In the genomic region with DNA sequence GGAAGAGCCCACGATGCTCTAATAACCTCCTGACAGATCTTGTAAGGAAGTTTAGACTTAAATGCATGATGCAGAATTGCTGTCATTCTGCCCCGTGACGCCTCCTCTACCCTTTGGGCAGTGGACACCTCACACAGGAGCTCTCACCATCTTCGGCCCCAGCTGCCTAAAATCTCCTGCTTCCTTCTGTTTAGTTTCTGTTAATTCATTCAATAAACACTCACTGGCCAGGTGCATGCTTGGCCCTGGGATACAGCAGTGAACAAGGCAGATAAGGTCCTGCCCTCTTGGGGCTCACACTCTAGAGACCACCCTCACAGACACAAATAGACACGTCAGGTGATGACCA, we compare ENCODE assay signal across 15 cellular contexts.
"Had no signal": no experiment of that assay in that cellular context is flagged by ENCODE, and none has a peak within 500 bp of the region (broad histone marks: within the 10 kb centered on the region; RNA-seq: fewer than 3 reads in every experiment).

No MANE protein-coding gene starts in this region.

- H3K4me3 Mint-ChIP-seq: central memory CD8-positive, alpha-beta T cell; immature natural killer cell; naive thymus-derived CD8-positive, alpha-beta T cell; neural crest cell; type B pancreatic cell had no signal

- H3K9me3 ChIP-seq: mucosa of descending colon, pancreas, prostate gland, right lobe of liver, suprapubic skin, thyroid gland had no signal

- H3K36me3 ChIP-seq: pancreas, prostate gland, right lobe of liver, suprapubic skin, thyroid gland had no signal

- H3K9me3 Mint-ChIP-seq: central memory CD8-positive, alpha-beta T cell; immature natural killer cell had no signal

- H3K27ac ChIP-seq: pancreas, prostate gland, right lobe of liver, suprapubic skin, thyroid gland had no signal

- H3K36me3 Mint-ChIP-seq: immature natural killer cell; naive thymus-derived CD8-positive, alpha-beta T cell; type B pancreatic cell had no signal

- DNase-seq: effector memory CD4-positive, alpha-beta T cell; immature natural killer cell; mesendoderm; mucosa of descending colon; naive thymus-derived CD8-positive, alpha-beta T cell; nucleus accumbens; pancreas; stimulated activated naive CD4-positive, alpha-beta T cell treated with Interleukin-2 at 50 U/mL for 16 hours; thyroid gland had no signal

- H3K4me1 ChIP-seq: pancreas, prostate gland, right lobe of liver had no signal

- H3K27ac Mint-ChIP-seq: immature natural killer cell; naive thymus-derived CD8-positive, alpha-beta T cell; type B pancreatic cell had no signal

- H3K27me3 ChIP-seq: pancreas, right lobe of liver, suprapubic skin, thyroid gland had no signal

- H3K4me1 Mint-ChIP-seq: central memory CD8-positive, alpha-beta T cell; immature natural killer cell had no signal

- H3K4me3 ChIP-seq: mucosa of descending colon, pancreas, prostate gland, right lobe of liver, suprapubic skin, thyroid gland had no signal
